Comparison of ENCODE assay signal across 8 cellular contexts in the genomic region with DNA sequence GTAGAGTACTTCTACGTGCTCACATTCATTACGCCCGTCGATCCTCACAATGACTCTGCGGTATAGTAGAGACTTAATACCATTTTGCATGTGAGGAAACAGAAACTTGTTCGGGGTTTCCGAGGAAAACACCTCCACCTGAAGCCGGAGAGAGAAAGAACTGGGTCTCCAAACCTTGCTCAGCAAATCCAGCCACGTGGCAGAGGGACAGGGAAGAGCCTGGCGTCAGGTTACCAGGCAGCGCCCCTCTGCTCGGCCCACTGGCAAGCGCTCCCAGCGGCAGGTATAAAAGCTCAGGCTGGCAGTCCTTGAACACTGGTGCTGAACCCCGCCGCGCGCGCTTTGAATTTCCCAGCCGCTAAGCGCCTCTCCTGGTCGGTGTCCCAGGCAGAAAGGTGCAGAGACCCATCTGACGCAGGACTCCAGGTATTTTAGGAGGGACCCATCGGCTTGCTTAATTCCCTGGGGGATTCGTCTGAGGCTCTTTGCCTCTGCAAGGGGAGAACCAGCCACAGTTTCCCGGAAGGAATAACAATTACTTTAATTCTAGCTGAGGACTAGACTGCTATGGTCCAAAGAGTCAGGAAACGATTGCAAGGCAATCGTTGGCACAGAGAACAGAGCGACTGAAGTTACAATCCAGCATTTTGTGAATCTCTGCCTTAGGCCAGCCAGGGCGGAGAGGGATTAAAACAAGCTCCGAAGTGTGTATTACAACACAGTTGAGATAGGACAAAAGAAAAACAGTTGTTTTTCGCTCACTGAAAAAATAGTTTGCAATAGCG. TPM values are rescaled to one million over a fixed set of nuclear protein-coding genes. Genes with fewer than 3 reads are reported as not detected.
DNase-seq lines count a peak whose midpoint lies in the region; ATAC-seq and TF ChIP-seq lines count a peak whose summit lies in the region.

A gene with protein sequence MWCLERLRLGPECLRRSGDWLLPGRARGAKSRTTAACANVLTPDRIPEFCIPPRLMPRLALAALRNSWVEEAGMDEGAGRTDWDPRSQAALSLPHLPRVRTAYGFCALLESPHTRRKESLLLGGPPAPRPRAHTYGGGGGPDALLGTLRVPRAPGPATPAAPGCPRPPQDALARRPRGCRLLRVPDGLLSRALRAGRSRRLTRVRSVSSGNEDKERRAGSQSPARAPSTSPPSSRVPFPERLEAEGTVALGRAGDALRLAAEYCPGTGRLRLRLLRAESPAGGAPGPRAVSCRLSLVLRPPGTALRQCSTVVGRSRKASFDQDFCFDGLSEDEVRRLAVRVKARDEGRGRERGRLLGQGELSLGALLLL (plus strand): TSS at position 315 of the 785 bp plus-strand sequence. CDS start 637 bp downstream, outside the sequence.

- DNase-seq in A673 (ENCODE audit: low spot score) (peak; percentile 69), NCI-H345 (lab: John Stamatoyannopoulos, UW) (peak; percentile 90), endodermal cell (peak; percentile 95), middle frontal gyrus (ENCODE audit: extremely low spot score, low spot score) (peak; percentile 20)
- DNase-seq in activated CD8-positive, alpha-beta memory T cell treated with anti-CD3 and anti-CD28 coated beads, Interleukin-2, amount 10 ng/mL, durations not matched to agents 7 days and 5 days = peak; percentile 65
- peak; percentile 26 to 34 for DNase-seq in stimulated activated CD8-positive, alpha-beta memory T cell treated with anti-CD3 and anti-CD28 coated beads, Interleukin-15, amount 100 ng/mL, for 4 hours (ENCODE audit: low read depth in 2 of 2)

- H3K4me1 ChIP-seq in A673 (ENCODE audit: insufficient read depth, low read length, poor library complexity, severe bottlenecking) = peaks cover 13% of the 10 kb centered on the region
- H3K4me1 ChIP-seq in endodermal cell (ENCODE audit: control insufficient read depth, insufficient read depth, low read length) = no peaks in the 10 kb centered on the region

- POLR2A ChIA-PET in A673 (lab: Charles Lee; ENCODE audit: low non-redundant PET) = no interaction called here

- WGBS in endodermal cell (ENCODE audit: insufficient coverage in 1 of 2, insufficient read length in 1 of 2), 2 experiments = 8 to 9% methylated on average over 23 to 33 of the region's 33 CpGs

- peak within 1 kb of the TSS; percentile 52 for H3K4me3 ChIP-seq in A673 (ENCODE audit: low read depth, low read length, poor library complexity, severe bottlenecking)
- H3K4me3 ChIP-seq in endodermal cell (ENCODE audit: low read length) = peak within 1 kb of the TSS; percentile 50

- no peaks in the 10 kb centered on the region for H3K9me3 Mint-ChIP-seq in activated CD8-positive, alpha-beta memory T cell treated with anti-CD3 and anti-CD28 coated beads, Interleukin-2, amount 10 ng/mL, durations not matched to agents 7 days and 5 days (ENCODE audit: low read depth)
- no peaks in the 10 kb centered on the region for H3K9me3 Mint-ChIP-seq in endodermal cell

- no peak within 1 kb of the TSS for H3K9ac ChIP-seq in endodermal cell (ENCODE audit: extremely low read depth, low read length, poor library complexity, severe bottlenecking)

- TF ChIP-seq CTCF in A673 (conservative IDR thresholded peaks at IDR 0.05; ENCODE audit: low read depth, low read length) (0 out of 2 replicates have a peak, but pooled peaks have one; percentile 30), endodermal cell (conservative IDR thresholded peaks at IDR 0.05) (peak; percentile 54)

- no peaks in the 10 kb centered on the region for H3K36me3 Mint-ChIP-seq in activated CD8-positive, alpha-beta memory T cell treated with anti-CD3 and anti-CD28 coated beads, Interleukin-2, amount 10 ng/mL, durations not matched to agents 7 days and 5 days
- H3K36me3 Mint-ChIP-seq in endodermal cell (ENCODE audit: low read depth) = no peaks in the 10 kb centered on the region

- peaks cover 39% of the 10 kb centered on the region for H3K27me3 Mint-ChIP-seq in activated CD8-positive, alpha-beta memory T cell treated with anti-CD3 and anti-CD28 coated beads, Interleukin-2, amount 10 ng/mL, durations not matched to agents 7 days and 5 days
- H3K27me3 Mint-ChIP-seq in endodermal cell (ENCODE audit: insufficient read depth) = peaks cover 79% of the 10 kb centered on the region

- ATAC-seq in GM21390 (IDR thresholded peaks at IDR 0.05; ENCODE audit: unreplicated experiment) (peak; percentile 35), GM18519 (IDR thresholded peaks at IDR 0.05; ENCODE audit: low FRiP score, unreplicated experiment) (no peak)
- ATAC-seq in activated CD8-positive, alpha-beta memory T cell treated with anti-CD3 and anti-CD28 coated beads, Interleukin-2, amount 10 ng/mL, durations not matched to agents 7 days and 5 days = peak; percentile 70

- peak within 1 kb of the TSS; percentile 74 for H3K4me3 Mint-ChIP-seq in activated CD8-positive, alpha-beta memory T cell treated with anti-CD3 and anti-CD28 coated beads, Interleukin-2, amount 10 ng/mL, durations not matched to agents 7 days and 5 days
- H3K4me3 Mint-ChIP-seq in endodermal cell = peak within 1 kb of the TSS; percentile 42

- H3K9me3 ChIP-seq in A673 (ENCODE audit: low read depth, low read length, poor library complexity, severe bottlenecking) (no peaks in the 10 kb centered on the region), endodermal cell (ENCODE audit: control insufficient read depth, low read length) (no peaks in the 10 kb centered on the region)

- CTCF ChIA-PET in A673 (lab: Charles Lee) = interaction anchor here (0.6 kb wide), 2 partner anchors 7 to 1779 kb away, joined by 3 to 4 read pairs; no protein-coding TSS in a partner anchor
- CTCF ChIA-PET in activated CD8-positive, alpha-beta memory T cell treated with anti-CD3 and anti-CD28 coated beads, Interleukin-2, amount 10 ng/mL, durations not matched to agents 7 days and 5 days (lab: Charles Lee) = interaction anchor here (0.8 to 1.4 kb wide), 7 partner anchors 8 to 233 kb away, joined by 3 to 5 read pairs (median 4); no protein-coding TSS in a partner anchor

- H3K36me3 ChIP-seq in A673 (ENCODE audit: insufficient read depth, low read length, poor library complexity, severe bottlenecking) = no peaks in the 10 kb centered on the region
- no peaks in the 10 kb centered on the region for H3K36me3 ChIP-seq in endodermal cell (ENCODE audit: control insufficient read depth, insufficient read depth, low read length)

- peaks cover 5% of the 10 kb centered on the region for H3K27me3 ChIP-seq in A673 (replicated peaks; ENCODE audit: insufficient read depth, low read depth, low read length, poor library complexity)
- H3K27me3 ChIP-seq in endodermal cell (ENCODE audit: control insufficient read depth, insufficient read depth, low read length, poor library complexity, severe bottlenecking) = peaks cover 88% of the 10 kb centered on the region

- H3K27ac Mint-ChIP-seq in activated CD8-positive, alpha-beta memory T cell treated with anti-CD3 and anti-CD28 coated beads, Interleukin-2, amount 10 ng/mL, durations not matched to agents 7 days and 5 days = no peak within 1 kb of the TSS
- no peak within 1 kb of the TSS for H3K27ac Mint-ChIP-seq in endodermal cell

- peaks cover 22% of the 10 kb centered on the region for H3K4me1 Mint-ChIP-seq in activated CD8-positive, alpha-beta memory T cell treated with anti-CD3 and anti-CD28 coated beads, Interleukin-2, amount 10 ng/mL, durations not matched to agents 7 days and 5 days
- H3K4me1 Mint-ChIP-seq in endodermal cell = peaks cover 12% of the 10 kb centered on the region

- intact Hi-C loops in A673 (cut with micrococcal nuclease; ENCODE audit: unreplicated experiment) = loop anchor here (5.0 to 10.0 kb wide), 2 partner anchors 185 to 238 kb away; no protein-coding TSS in a partner anchor

- no TSS peak for BruUV-seq in A673 (replicated peaks; lab: Mats Ljungman, UMichigan)

- H3K27ac ChIP-seq in A673 (ENCODE audit: low read depth, low read length, poor library complexity, severe bottlenecking) = no peak within 1 kb of the TSS
- H3K27ac ChIP-seq in endodermal cell (ENCODE audit: low read depth, low read length) = no peak within 1 kb of the TSS

RNA-seq across cellular contexts. Expression of the gene that starts here (rescaled TPM):
- total RNA-seq in A673 (2021) (0.22 and 0.34 TPM in 2 replicates), endodermal cell (not detected)
- under 1 TPM in 1 of 2 experiments, not detected in 1; 0.07 TPM for total RNA-seq in activated CD8-positive, alpha-beta memory T cell treated with anti-CD3 and anti-CD28 coated beads, Interleukin-2, amount 10 ng/mL, durations not matched to agents 7 days and 5 days
- not detected for polyA plus RNA-seq in endodermal cell (2013, experiment 1 of 2)
- not detected for polyA plus RNA-seq in endodermal cell (2013, experiment 2 of 2)

Comparison
In these comparisons a context has a peak if more than half of its experiments do, and no peak if none do; other contexts are left out.
1. Peak in DNase-seq and H3K4me3 ChIP-seq in A673; RNA of the gene not detected or under 1 TPM.
2. Peak in DNase-seq and ATAC-seq in activated CD8-positive, alpha-beta memory T cell treated with anti-CD3 and anti-CD28 coated beads, Interleukin-2, amount 10 ng/mL, durations not matched to agents 7 days and 5 days; RNA of the gene not detected or under 1 TPM.
3. Peak in DNase-seq and H3K4me3 ChIP-seq in endodermal cell; RNA of the gene not detected or under 1 TPM.
4. DNase-seq: peak in every context shown above with its lines; median percentile 95 in endodermal cell; 90 in NCI-H345; 69 in A673; 65 in activated CD8-positive, alpha-beta memory T cell treated with anti-CD3 and anti-CD28 coated beads, Interleukin-2, amount 10 ng/mL, durations not matched to agents 7 days and 5 days; 30 in stimulated activated CD8-positive, alpha-beta memory T cell treated with anti-CD3 and anti-CD28 coated beads, Interleukin-15, amount 100 ng/mL, for 4 hours; 20 in middle frontal gyrus.